ENCODE assay signal across 1 cellular context in genomic region chr14:23306412-23307145, GRCh38.
TF ChIP-seq lines count a peak whose summit lies in the region.

Gene BCL2L2 (plus strand): TSS chr14:23306833. CDS start chr14:23307768, 935 bp downstream.

TF ChIP-seq in IMR-90, 13 proteins besides CTCF, POLR2A, EP300 and RAD21 (continued from another document):
- TF ChIP-seq ELK1 (IDR thresholded peaks at IDR 0.05; ENCODE audit: borderline replicate concordance, low read depth, low read length) (no peak), MAZ (IDR thresholded peaks at IDR 0.05; ENCODE audit: borderline replicate concordance, low read depth, low read length) (peak; percentile 100), MAFK (IDR thresholded peaks at IDR 0.05; ENCODE audit: low read depth, low read length) (no peak), MXI1 (IDR thresholded peaks at IDR 0.05; ENCODE audit: borderline replicate concordance, low read depth, low read length) (0 out of 2 replicates have a peak, but pooled peaks have one; percentile 16), BHLHE40 (IDR thresholded peaks at IDR 0.05; ENCODE audit: low read depth, low read length) (no peak), SMC3 (IDR thresholded peaks at IDR 0.05; ENCODE audit: low read depth, low read length) (no peak), FOS (IDR thresholded peaks at IDR 0.05; ENCODE audit: low read depth, low read length) (0 out of 2 replicates have a peak, but pooled peaks have one; percentile 5), USF2 (IDR thresholded peaks at IDR 0.05; ENCODE audit: low read depth, low read length) (no peak), RCOR1 (IDR thresholded peaks at IDR 0.05; ENCODE audit: insufficient replicate concordance, low read length) (no peak), NFE2L2 (IDR thresholded peaks at IDR 0.05; ENCODE audit: low read depth, low read length) (no peak), CEBPB (IDR thresholded peaks at IDR 0.05; ENCODE audit: low read depth, low read length) (no peak), RFX5 (IDR thresholded peaks at IDR 0.05; ENCODE audit: low read depth, low read length) (no peak)
